In the genomic region with DNA sequence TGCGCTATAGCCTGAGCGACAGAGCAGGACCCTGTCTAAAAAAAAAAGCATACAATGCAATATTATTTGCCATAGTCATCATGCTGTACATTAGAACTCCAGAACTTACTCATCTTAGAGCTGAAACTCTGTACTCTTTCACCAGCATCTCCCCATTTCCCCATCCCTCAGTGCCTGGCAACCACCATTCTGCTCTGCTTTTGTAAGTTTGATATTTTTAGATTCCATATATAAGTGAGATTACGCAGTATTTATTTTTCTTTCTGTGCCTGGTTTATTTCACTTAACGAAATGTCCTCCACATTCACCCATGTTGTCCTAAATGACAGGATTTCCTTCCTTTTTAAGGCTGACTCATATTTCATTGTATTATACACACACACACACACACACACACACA, we compare ENCODE assay signal across 23 cellular contexts.
A peak's percentile ranks its signal among the peaks of the same experiment; 100 is the strongest.
DNase-seq lines count a peak whose midpoint lies in the region; ATAC-seq and TF ChIP-seq lines count a peak whose summit lies in the region.
"Had no signal": no experiment of that assay in that cellular context is flagged by ENCODE, and none has a peak within 500 bp of the region (broad histone marks: within the 10 kb centered on the region; RNA-seq: fewer than 3 reads in every experiment).

No MANE protein-coding gene starts in this region.

- H3K36me3 ChIP-seq in MG63 = no peaks in the 10 kb centered on the region
- H3K36me3 ChIP-seq: heart right ventricle, prostate gland, tibial nerve had no signal

- H3K27me3 Mint-ChIP-seq in chondrocyte (ENCODE audit: low read depth) = no peaks in the 10 kb centered on the region

- peaks cover 12% of the 10 kb centered on the region for H3K4me1 Mint-ChIP-seq in chondrocyte (ENCODE audit: low read depth)
- H3K4me1 Mint-ChIP-seq: CD8-positive, alpha-beta memory T cell; H9 had no signal

- H3K9me3 ChIP-seq in MG63 = no peaks in the 10 kb centered on the region
- H3K9me3 ChIP-seq: heart right ventricle, prostate gland, tibial nerve had no signal

- H3K27ac Mint-ChIP-seq in chondrocyte (ENCODE audit: unreplicated experiment) = peak overlapping the region; percentile 33
- H3K27ac Mint-ChIP-seq: activated CD4-positive, alpha-beta T cell treated with anti-CD3 and anti-CD28 coated beads, Interleukin-2, amount 10 ng/mL, durations not matched to agents 24 days and 14 days; H9; stimulated activated naive CD8-positive, alpha-beta T cell treated with anti-CD3 and anti-CD28 coated beads, Interleukin-15, amount 100 ng/mL, for 72 hours had no signal

- DNase-seq in CD1c-positive myeloid dendritic cell (ENCODE audit: extremely low spot score) (peak; percentile 13), MG63 (peak; percentile 5), chondrocyte (ENCODE audit: low spot score) (no peak), foreskin fibroblast (peak; percentile 10 to 45)
- DNase-seq in activated CD4-positive, alpha-beta T cell treated with anti-CD3 and anti-CD28 coated beads for 4 hours = no peak
- DNase-seq in stimulated activated CD4-positive, alpha-beta T cell treated with anti-CD3 and anti-CD28 coated beads, Interleukin-2, amount 100 ng/mL, for 24 hours = no peak
- DNase-seq in activated naive CD4-positive, alpha-beta T cell (lab: John Stamatoyannopoulos, UW) = no peak
- DNase-seq: activated CD4-positive, alpha-beta T cell treated with anti-CD3 and anti-CD28 coated beads, Interleukin-2, amount 10 ng/mL, durations not matched to agents 24 days and 14 days; CD8-positive, alpha-beta memory T cell; DMS79 treated with DMSO at 0.1 percent for 48 hours; effector CD4-positive, alpha-beta T cell; H9; heart right ventricle; NCI-H1436 treated with DMSO at 0.1 percent for 48 hours; NCI-H748 treated with DMSO at 0.1 percent for 48 hours; small intestine; stimulated activated CD4-positive, alpha-beta T cell treated with anti-CD3 and anti-CD28 coated beads, Interleukin-2, amount 100 ng/mL, for 48 hours; stimulated activated naive CD8-positive, alpha-beta T cell treated with anti-CD3 and anti-CD28 coated beads, Interleukin-15, amount 100 ng/mL, for 72 hours had no signal

- H3K4me3 Mint-ChIP-seq in chondrocyte (ENCODE audit: unreplicated experiment) = no peak overlapping the region
- H3K4me3 Mint-ChIP-seq: activated CD4-positive, alpha-beta T cell treated with anti-CD3 and anti-CD28 coated beads, Interleukin-2, amount 10 ng/mL, durations not matched to agents 24 days and 14 days; CD8-positive, alpha-beta memory T cell; H9; stimulated activated naive CD8-positive, alpha-beta T cell treated with anti-CD3 and anti-CD28 coated beads, Interleukin-15, amount 100 ng/mL, for 72 hours had no signal

- H3K9me3 Mint-ChIP-seq in chondrocyte (ENCODE audit: low read depth) = no peaks in the 10 kb centered on the region
- H3K9me3 Mint-ChIP-seq: activated CD4-positive, alpha-beta T cell treated with anti-CD3 and anti-CD28 coated beads, Interleukin-2, amount 10 ng/mL, durations not matched to agents 24 days and 14 days; H9; stimulated activated naive CD8-positive, alpha-beta T cell treated with anti-CD3 and anti-CD28 coated beads, Interleukin-15, amount 100 ng/mL, for 72 hours had no signal

- no peak for ATAC-seq in GM18517 (IDR thresholded peaks at IDR 0.05; ENCODE audit: unreplicated experiment)
- ATAC-seq: esophagus mucosa; heart right ventricle; Right ventricle myocardium inferior; stimulated activated naive CD8-positive, alpha-beta T cell treated with anti-CD3 and anti-CD28 coated beads, Interleukin-15, amount 100 ng/mL, for 72 hours had no signal

- no peak overlapping the region for H3K4me3 ChIP-seq in MG63
- H3K4me3 ChIP-seq in foreskin fibroblast (ENCODE audit: low read depth in 1 of 2, low read length in 2 of 2) = no peak overlapping the region
- H3K4me3 ChIP-seq: heart right ventricle, prostate gland, tibial nerve had no signal

- H3K27me3 ChIP-seq in MG63 = no peaks in the 10 kb centered on the region
- H3K27me3 ChIP-seq: heart right ventricle, tibial nerve had no signal

- H3K36me3 Mint-ChIP-seq in chondrocyte (ENCODE audit: low read depth) = no peaks in the 10 kb centered on the region
- H3K36me3 Mint-ChIP-seq: CD8-positive, alpha-beta memory T cell had no signal

- TF ChIP-seq CTCF in chondrocyte (IDR thresholded peaks at IDR 0.05) = no peak
- TF ChIP-seq CTCF in foreskin fibroblast (IDR thresholded peaks at IDR 0.05; ENCODE audit: low read depth, low read length) = no peak

Comparison
In these comparisons a context has a peak if more than half of its experiments do, and no peak if none do; other contexts are left out.
1. DNase-seq: peak in CD1c-positive myeloid dendritic cell (single experiment), MG63 (single experiment) and foreskin fibroblast (2 of 2); none in chondrocyte (single experiment), activated CD4-positive, alpha-beta T cell treated with anti-CD3 and anti-CD28 coated beads for 4 hours (0 of 2), stimulated activated CD4-positive, alpha-beta T cell treated with anti-CD3 and anti-CD28 coated beads, Interleukin-2, amount 100 ng/mL, for 24 hours (0 of 2) and activated naive CD4-positive, alpha-beta T cell (0 of 4).